In genomic region chr9:107750741-107751521, GRCh38 we compare ENCODE assay signal across 8 cellular contexts.
DNase-seq lines count a peak whose midpoint lies in the region; ATAC-seq and TF ChIP-seq lines count a peak whose summit lies in the region.

No MANE protein-coding gene starts in this region.

- DNase-seq in GM23248, result peak; percentile 98
- peak; percentile 88 for DNase-seq in SJSA1 (ENCODE audit: low read depth in 1 of 2, low spot score in 2 of 2)
- peak; percentile 84 to 93 for DNase-seq in foreskin keratinocyte
- peak; percentile 74 for DNase-seq in pulmonary artery endothelial cell (ENCODE audit: low read depth, low spot score)
- no peak for DNase-seq in activated CD8-positive, alpha-beta memory T cell treated with anti-CD3 and anti-CD28 coated beads, Interleukin-2, amount 50 U/mL, for 4 hours
- DNase-seq in stimulated activated naive CD8-positive, alpha-beta T cell treated with anti-CD3 and anti-CD28 coated beads, Interleukin-15, amount 100 ng/mL, for 72 hours, result no peak
- no peak for DNase-seq in central memory CD4-positive, alpha-beta T cell

- no peaks in the 10 kb centered on the region for H3K79me2 ChIP-seq in GM23248 (ENCODE audit: insufficient read depth)

- H3K27ac ChIP-seq in GM23248, result peak overlapping the region; percentile 92
- H3K27ac ChIP-seq in SJSA1, result peak overlapping the region; percentile 89
- H3K27ac ChIP-seq in foreskin keratinocyte, result peak overlapping the region; percentile 65

- peaks cover 0 to 5% of the 10 kb centered on the region in 2 donors for H3K9me3 Mint-ChIP-seq in stimulated activated naive CD8-positive, alpha-beta T cell treated with anti-CD3 and anti-CD28 coated beads, Interleukin-15, amount 100 ng/mL, for 72 hours

- peak overlapping the region; percentile 72 for H3K9ac ChIP-seq in GM23248

- 1 to 2% methylated on average over 6 to 8 of the region's 8 CpGs for WGBS in GM23248 (ENCODE audit: low coverage in 1 of 2, low lambda C conversion rate in 2 of 2, missing lambda C conversion rate in 2 of 2), 2 experiments

- H3K27me3 Mint-ChIP-seq in stimulated activated naive CD8-positive, alpha-beta T cell treated with anti-CD3 and anti-CD28 coated beads, Interleukin-15, amount 100 ng/mL, for 72 hours, result no peaks in the 10 kb centered on the region

- no peak overlapping the region for H2AFZ ChIP-seq in GM23248

- in situ Hi-C loops in GM23248 (cut with MboI), result no loop called here

- H3F3A ChIP-seq in GM23248 (ENCODE audit: insufficient read depth), result peaks cover 43% of the 10 kb centered on the region

- no peaks in the 10 kb centered on the region for H3K9me2 ChIP-seq in GM23248 (ENCODE audit: insufficient read depth)

- H3K4me1 Mint-ChIP-seq in stimulated activated naive CD8-positive, alpha-beta T cell treated with anti-CD3 and anti-CD28 coated beads, Interleukin-15, amount 100 ng/mL, for 72 hours, result no peaks in the 10 kb centered on the region

- no peak overlapping the region for H3K4me3 Mint-ChIP-seq in stimulated activated naive CD8-positive, alpha-beta T cell treated with anti-CD3 and anti-CD28 coated beads, Interleukin-15, amount 100 ng/mL, for 72 hours

- H3K4me1 ChIP-seq in GM23248 (ENCODE audit: insufficient read depth) (peaks cover 46% of the 10 kb centered on the region), SJSA1 (replicated peaks) (peaks cover 50% of the 10 kb centered on the region), foreskin keratinocyte (peaks cover 32% of the 10 kb centered on the region)

- TF ChIP-seq CTCF in foreskin keratinocyte (conservative IDR thresholded peaks at IDR 0.05), result no peak

- ATAC-seq in foreskin keratinocyte, result peak; percentile 76
- ATAC-seq in GM19324 (IDR thresholded peaks at IDR 0.05; ENCODE audit: low FRiP score, unreplicated experiment), result no peak
- no peak for ATAC-seq in stimulated activated naive CD8-positive, alpha-beta T cell treated with anti-CD3 and anti-CD28 coated beads, Interleukin-15, amount 100 ng/mL, for 72 hours

- no peak overlapping the region for H3K27ac Mint-ChIP-seq in stimulated activated naive CD8-positive, alpha-beta T cell treated with anti-CD3 and anti-CD28 coated beads, Interleukin-15, amount 100 ng/mL, for 72 hours

- H3K36me3 ChIP-seq in GM23248 (ENCODE audit: low read depth) (no peaks in the 10 kb centered on the region), SJSA1 (no peaks in the 10 kb centered on the region)

- peak overlapping the region; percentile 64 for H3K4me2 ChIP-seq in GM23248 (ENCODE audit: unreplicated experiment)

- H3K27me3 ChIP-seq in GM23248 (replicated peaks; ENCODE audit: insufficient read depth) (no peaks in the 10 kb centered on the region), SJSA1 (replicated peaks) (no peaks in the 10 kb centered on the region), foreskin keratinocyte (no peaks in the 10 kb centered on the region)

- H4K20me1 ChIP-seq in GM23248 (ENCODE audit: insufficient read depth), result no peaks in the 10 kb centered on the region

- H3K4me3 ChIP-seq in GM23248, result peak overlapping the region; percentile 30
- H3K4me3 ChIP-seq in SJSA1, result no peak overlapping the region

- no peaks in the 10 kb centered on the region for H3K9me3 ChIP-seq in GM23248 (ENCODE audit: low read depth)
- no peaks in the 10 kb centered on the region for H3K9me3 ChIP-seq in SJSA1 (replicated peaks)

Comparison
In these comparisons a context has a peak if more than half of its experiments do, and no peak if none do; other contexts are left out.
1. DNase-seq: peak in GM23248 (single experiment), SJSA1 (2 of 2), foreskin keratinocyte (2 of 2) and pulmonary artery endothelial cell (single experiment); none in activated CD8-positive, alpha-beta memory T cell treated with anti-CD3 and anti-CD28 coated beads, Interleukin-2, amount 50 U/mL, for 4 hours (single experiment), stimulated activated naive CD8-positive, alpha-beta T cell treated with anti-CD3 and anti-CD28 coated beads, Interleukin-15, amount 100 ng/mL, for 72 hours (0 of 2) and central memory CD4-positive, alpha-beta T cell (single experiment).
2. Peak in every context shown above with its lines, with median percentiles within 50 percentile points of each other: H3K27ac ChIP-seq.